In the genomic region with DNA sequence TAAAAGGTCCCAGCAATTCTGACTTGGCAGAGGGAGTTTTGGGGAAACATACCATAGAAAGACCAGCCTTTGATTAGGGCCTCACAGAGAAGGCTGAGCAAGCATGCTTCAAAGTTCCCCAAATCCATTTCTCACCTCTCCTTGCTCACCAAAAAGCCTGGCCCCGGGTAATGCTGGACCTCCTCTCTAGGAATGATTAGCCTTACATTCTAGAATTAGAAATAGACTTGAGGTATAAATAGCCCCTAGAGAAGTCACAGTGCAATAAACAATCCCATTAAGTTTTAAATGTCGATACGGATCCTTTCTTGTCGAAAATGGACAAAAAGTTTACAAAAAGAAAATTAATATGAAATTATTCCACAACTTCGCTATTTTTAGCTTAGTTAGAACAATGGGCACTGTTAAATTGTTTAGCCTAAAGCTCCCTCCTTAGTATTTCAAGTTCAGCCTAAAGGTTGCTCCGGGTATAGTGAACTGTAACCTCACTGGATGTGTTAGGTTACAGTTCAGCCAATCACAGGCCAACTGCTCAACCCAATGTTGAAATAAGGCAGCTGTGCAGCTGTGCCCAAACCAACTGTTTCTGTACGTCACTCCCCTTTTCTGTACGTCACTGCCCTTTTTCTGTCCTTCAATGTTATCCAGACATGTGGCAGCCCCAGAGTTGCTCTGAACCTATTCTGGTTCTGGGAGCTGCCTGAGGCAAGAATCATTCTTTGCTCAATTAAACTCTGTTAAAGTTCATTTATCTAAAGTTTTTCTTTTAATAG, we compare ENCODE assay signal across 1 cellular context.
TF ChIP-seq lines count a peak whose summit lies in the region.

No MANE protein-coding gene starts in this region.

TF ChIP-seq in GM23338, 12 proteins besides CTCF, POLR2A, EP300 and RAD21:
- TF ChIP-seq REST (IDR thresholded peaks at IDR 0.05; ENCODE audit: unreplicated experiment): no peak
